27 cellular contexts compared by ENCODE assay signal in genomic region chr11:121614661-121615240, GRCh38.
DNase-seq lines count a peak whose midpoint lies in the region; ATAC-seq and TF ChIP-seq lines count a peak whose summit lies in the region.
"Had no signal": no experiment of that assay in that cellular context is flagged by ENCODE, and none has a peak within 500 bp of the region (broad histone marks: within the 10 kb centered on the region; RNA-seq: fewer than 3 reads in every experiment).

No MANE protein-coding gene starts in this region.

- WGBS in smooth muscle cell (ENCODE audit: low lambda C conversion rate) = 48% methylated on average over 10 of the region's 10 CpGs

- peak overlapping the region; percentile 71 for H3K4me2 ChIP-seq in smooth muscle cell

- no peaks in the 10 kb centered on the region for H4K20me1 ChIP-seq in smooth muscle cell (ENCODE audit: low read depth)

- in situ Hi-C loops in gastrocnemius medialis (cut with MboI; ENCODE audit: low sequenced_read_pairs in 4 of 4) = no loop called here

- no peaks in the 10 kb centered on the region for H3K9me3 Mint-ChIP-seq in activated CD8-positive, alpha-beta T cell treated with anti-CD3 and anti-CD28 coated beads, Interleukin-2, amount 10 ng/mL, durations not matched to agents 7 days and 5 days (ENCODE audit: insufficient read depth)
- H3K9me3 Mint-ChIP-seq in activated CD8-positive, alpha-beta T cell treated with anti-CD3 and anti-CD28 coated beads for 36 hours = no peaks in the 10 kb centered on the region
- H3K9me3 Mint-ChIP-seq: dendritic cell treated with granulocyte-macrophage colony-stimulating factor and Interleukin-4, amounts not matched to agents 40 ng/mL and 50 ng/mL, for 4 days; stimulated activated naive CD8-positive, alpha-beta T cell treated with anti-CD3 and anti-CD28 coated beads, Interleukin-15, Interleukin-2, amounts not matched to agents 100 ng/mL and 50 ng/mL, for 24 hours had no signal

- intact Hi-C loops in activated CD8-positive, alpha-beta T cell treated with anti-CD3 and anti-CD28 coated beads for 36 hours (cut with micrococcal nuclease) = no loop called here
- intact Hi-C loops in gastrocnemius medialis (cut with DNase I; ENCODE audit: low total_unique reads) = no loop called here

- POLR2A ChIA-PET in activated CD8-positive, alpha-beta T cell treated with anti-CD3 and anti-CD28 coated beads, Interleukin-2, amount 10 ng/mL, durations not matched to agents 7 days and 5 days (lab: Charles Lee) = no interaction called here
- POLR2A ChIA-PET in activated CD8-positive, alpha-beta T cell treated with anti-CD3 and anti-CD28 coated beads for 36 hours (lab: Charles Lee) = no interaction called here

- peak overlapping the region; percentile 55 for H3K27ac Mint-ChIP-seq in activated CD8-positive, alpha-beta T cell treated with anti-CD3 and anti-CD28 coated beads, Interleukin-2, amount 10 ng/mL, durations not matched to agents 7 days and 5 days
- no peak overlapping the region for H3K27ac Mint-ChIP-seq in activated CD8-positive, alpha-beta T cell treated with anti-CD3 and anti-CD28 coated beads for 36 hours
- H3K27ac Mint-ChIP-seq: dendritic cell treated with granulocyte-macrophage colony-stimulating factor and Interleukin-4, amounts not matched to agents 40 ng/mL and 50 ng/mL, for 4 days; stimulated activated naive CD8-positive, alpha-beta T cell treated with anti-CD3 and anti-CD28 coated beads, Interleukin-15, Interleukin-2, amounts not matched to agents 100 ng/mL and 50 ng/mL, for 24 hours had no signal

- peak overlapping the region; percentile 47 for H3K9ac ChIP-seq in smooth muscle cell (ENCODE audit: low read depth)

- H3K4me1 ChIP-seq in RWPE2 (ENCODE audit: insufficient read depth, poor library complexity, severe bottlenecking) (peaks cover 13% of the 10 kb centered on the region), smooth muscle cell (ENCODE audit: low read depth) (no peaks in the 10 kb centered on the region), gastrocnemius medialis (no peaks in the 10 kb centered on the region)
- H3K4me1 ChIP-seq: thyroid gland had no signal

- H2AFZ ChIP-seq in smooth muscle cell (ENCODE audit: low read depth) = no peak overlapping the region

- H3K79me2 ChIP-seq in smooth muscle cell (ENCODE audit: low read depth) = no peaks in the 10 kb centered on the region

- H3K27me3 Mint-ChIP-seq in activated CD8-positive, alpha-beta T cell treated with anti-CD3 and anti-CD28 coated beads, Interleukin-2, amount 10 ng/mL, durations not matched to agents 7 days and 5 days (ENCODE audit: low read depth) = no peaks in the 10 kb centered on the region
- H3K27me3 Mint-ChIP-seq in activated CD8-positive, alpha-beta T cell treated with anti-CD3 and anti-CD28 coated beads for 36 hours = no peaks in the 10 kb centered on the region
- H3K27me3 Mint-ChIP-seq: dendritic cell treated with granulocyte-macrophage colony-stimulating factor and Interleukin-4, amounts not matched to agents 40 ng/mL and 50 ng/mL, for 4 days; naive thymus-derived CD4-positive, alpha-beta T cell; stimulated activated naive CD8-positive, alpha-beta T cell treated with anti-CD3 and anti-CD28 coated beads, Interleukin-15, Interleukin-2, amounts not matched to agents 100 ng/mL and 50 ng/mL, for 24 hours had no signal

- H3K27me3 ChIP-seq in RWPE2 (ENCODE audit: insufficient read depth, poor library complexity, severe bottlenecking) (no peaks in the 10 kb centered on the region), smooth muscle cell (ENCODE audit: low read depth) (no peaks in the 10 kb centered on the region), gastrocnemius medialis (no peaks in the 10 kb centered on the region)
- H3K27me3 ChIP-seq: thyroid gland had no signal

- no peaks in the 10 kb centered on the region for H3K4me1 Mint-ChIP-seq in activated CD8-positive, alpha-beta T cell treated with anti-CD3 and anti-CD28 coated beads, Interleukin-2, amount 10 ng/mL, durations not matched to agents 7 days and 5 days (ENCODE audit: low read depth)
- H3K4me1 Mint-ChIP-seq in activated CD8-positive, alpha-beta T cell treated with anti-CD3 and anti-CD28 coated beads for 36 hours (ENCODE audit: low read depth) = no peaks in the 10 kb centered on the region
- H3K4me1 Mint-ChIP-seq: CD8-positive, alpha-beta memory T cell had no signal

- H3K4me3 ChIP-seq in RWPE2 (ENCODE audit: severe bottlenecking) (no peak overlapping the region), smooth muscle cell (no peak overlapping the region), gastrocnemius medialis (no peak overlapping the region)
- H3K4me3 ChIP-seq: K562, thyroid gland had no signal

- no peak overlapping the region for H3K4me3 Mint-ChIP-seq in activated CD8-positive, alpha-beta T cell treated with anti-CD3 and anti-CD28 coated beads, Interleukin-2, amount 10 ng/mL, durations not matched to agents 7 days and 5 days
- no peak overlapping the region for H3K4me3 Mint-ChIP-seq in activated CD8-positive, alpha-beta T cell treated with anti-CD3 and anti-CD28 coated beads for 36 hours
- H3K4me3 Mint-ChIP-seq: CD8-positive, alpha-beta memory T cell; dendritic cell treated with granulocyte-macrophage colony-stimulating factor and Interleukin-4, amounts not matched to agents 40 ng/mL and 50 ng/mL, for 4 days; stimulated activated naive CD8-positive, alpha-beta T cell treated with anti-CD3 and anti-CD28 coated beads, Interleukin-15, Interleukin-2, amounts not matched to agents 100 ng/mL and 50 ng/mL, for 24 hours had no signal

- H3K9me3 ChIP-seq in RWPE2 (ENCODE audit: severe bottlenecking) (no peaks in the 10 kb centered on the region), smooth muscle cell (replicated peaks; ENCODE audit: low read depth) (no peaks in the 10 kb centered on the region), gastrocnemius medialis (no peaks in the 10 kb centered on the region)
- H3K9me3 ChIP-seq: thyroid gland had no signal

- H3F3A ChIP-seq in smooth muscle cell (ENCODE audit: low read depth) = no peaks in the 10 kb centered on the region

- H3K36me3 Mint-ChIP-seq in activated CD8-positive, alpha-beta T cell treated with anti-CD3 and anti-CD28 coated beads, Interleukin-2, amount 10 ng/mL, durations not matched to agents 7 days and 5 days (ENCODE audit: low read depth) = peaks cover 76% of the 10 kb centered on the region
- H3K36me3 Mint-ChIP-seq in activated CD8-positive, alpha-beta T cell treated with anti-CD3 and anti-CD28 coated beads for 36 hours (ENCODE audit: low read depth) = peaks cover 32% of the 10 kb centered on the region

- CTCF ChIA-PET in activated CD8-positive, alpha-beta T cell treated with anti-CD3 and anti-CD28 coated beads, Interleukin-2, amount 10 ng/mL, durations not matched to agents 7 days and 5 days (lab: Charles Lee) = no interaction called here
- CTCF ChIA-PET in activated CD8-positive, alpha-beta T cell treated with anti-CD3 and anti-CD28 coated beads for 36 hours (lab: Charles Lee) = no interaction called here

- DNase-seq in activated CD8-positive, alpha-beta T cell treated with anti-CD3 and anti-CD28 coated beads, Interleukin-2, amount 10 ng/mL, durations not matched to agents 7 days and 5 days = no peak
- no peak for DNase-seq in activated CD8-positive, alpha-beta T cell treated with anti-CD3 and anti-CD28 coated beads for 36 hours
- DNase-seq in RWPE2 (ENCODE audit: low spot score) = peak; percentile 63
- no peak for DNase-seq in epithelial cell of prostate (ENCODE audit: low read depth, low spot score)
- DNase-seq in smooth muscle cell (lab: John Stamatoyannopoulos, UW; ENCODE audit: unreplicated experiment) = no peak
- DNase-seq in gastrocnemius medialis = no peak
- no peak for DNase-seq in OCI-M2 (lab: John Stamatoyannopoulos, UW; ENCODE audit: unreplicated experiment)
- no peak for DNase-seq in NCI-H748 (lab: John Stamatoyannopoulos, UW; ENCODE audit: unreplicated experiment)
- DNase-seq: activated CD4-positive, alpha-beta T cell treated with anti-CD3 and anti-CD28 coated beads, Interleukin-2, amount 50 U/mL, for 4 hours; activated naive CD4-positive, alpha-beta T cell; amygdala; CD8-positive, alpha-beta memory T cell; DMS153; naive thymus-derived CD4-positive, alpha-beta T cell; NCI-H2171; NCI-H526; occipital lobe; retina; stimulated activated CD4-positive, alpha-beta T cell treated with anti-CD3 and anti-CD28 coated beads, Interleukin-2, amount 100 ng/mL, for 48 hours; thyroid gland; WERI-Rb-1 had no signal

- no peak for TF ChIP-seq POLR2A in gastrocnemius medialis (IDR thresholded peaks at IDR 0.05)

- ATAC-seq in activated CD8-positive, alpha-beta T cell treated with anti-CD3 and anti-CD28 coated beads, Interleukin-2, amount 10 ng/mL, durations not matched to agents 7 days and 5 days = no peak
- no peak for ATAC-seq in activated CD8-positive, alpha-beta T cell treated with anti-CD3 and anti-CD28 coated beads for 36 hours
- ATAC-seq in RWPE2 (ENCODE audit: low read depth) (peak; percentile 80), gastrocnemius medialis (no peak)
- ATAC-seq: K562; left lobe of liver; naive thymus-derived CD4-positive, alpha-beta T cell had no signal

- H3K27ac ChIP-seq in RWPE2 (ENCODE audit: poor library complexity, severe bottlenecking) (peak overlapping the region; percentile 83), epithelial cell of prostate (peak overlapping the region; percentile 19), smooth muscle cell (ENCODE audit: low read depth) (peak overlapping the region; percentile 85), gastrocnemius medialis (no peak overlapping the region)
- H3K27ac ChIP-seq: 22Rv1, HL-60, thyroid gland, WERI-Rb-1 had no signal

- TF ChIP-seq CTCF in activated CD8-positive, alpha-beta T cell treated with anti-CD3 and anti-CD28 coated beads for 36 hours (IDR thresholded peaks at IDR 0.05) = no peak
- TF ChIP-seq CTCF in RWPE2 (IDR thresholded peaks at IDR 0.05; ENCODE audit: poor library complexity, severe bottlenecking) (no peak), smooth muscle cell (IDR thresholded peaks at IDR 0.05; ENCODE audit: borderline replicate concordance, insufficient read depth, poor library complexity, severe bottlenecking) (no peak), gastrocnemius medialis (IDR thresholded peaks at IDR 0.05 in 4 of 5, conservative IDR thresholded peaks at IDR 0.05 in 1 of 5) (no peak)

- peaks cover 18% of the 10 kb centered on the region for H3K36me3 ChIP-seq in RWPE2 (ENCODE audit: low read depth)
- H3K36me3 ChIP-seq in smooth muscle cell (ENCODE audit: low read depth) = no peaks in the 10 kb centered on the region
- no peaks in the 10 kb centered on the region for H3K36me3 ChIP-seq in gastrocnemius medialis
- H3K36me3 ChIP-seq: thyroid gland, WERI-Rb-1 had no signal

Comparison
In these comparisons a context has a peak if more than half of its experiments do, and no peak if none do; other contexts are left out.
1. H3K27ac ChIP-seq: peak in RWPE2 (single experiment), epithelial cell of prostate (single experiment) and smooth muscle cell (single experiment); none in gastrocnemius medialis (0 of 4).